ENCODE assay signal across 11 cellular contexts in genomic region chr2:55838653-55839052, GRCh38.
DNase-seq lines count a peak whose midpoint lies in the region; ATAC-seq and TF ChIP-seq lines count a peak whose summit lies in the region.
"Had no signal": no experiment of that assay in that cellular context is flagged by ENCODE, and none has a peak within 500 bp of the region (broad histone marks: within the 10 kb centered on the region; RNA-seq: fewer than 3 reads in every experiment).

No MANE protein-coding gene starts in this region.

- no peak overlapping the region for H3K4me3 ChIP-seq in HUES48 (ENCODE audit: low read depth, low read length)
- no peak overlapping the region for H3K4me3 ChIP-seq in Panc1 (ENCODE audit: low read depth in 2 of 2, low read length in 2 of 2)
- H3K4me3 ChIP-seq in gastrocnemius medialis: no peak overlapping the region
- H3K4me3 ChIP-seq: neural progenitor cell had no signal

- no peak for TF ChIP-seq POLR2A in gastrocnemius medialis (IDR thresholded peaks at IDR 0.05)

- in situ Hi-C loops in Panc1 (cut with HindIII; ENCODE audit: low pct_unique_long_range_greater_than_20kb, low sequenced_read_pairs) (no loop called here), gastrocnemius medialis (cut with MboI; ENCODE audit: low sequenced_read_pairs in 4 of 4) (no loop called here)

- BruUV-seq in Panc1 (replicated peaks; lab: Mats Ljungman, UMichigan): no TSS peak

- DNase-seq in Panc1 (ENCODE audit: low read depth, low spot score) (no peak), left lobe of liver (ENCODE audit: low spot score) (no peak), gastrocnemius medialis (no peak), NCI-H82 (lab: John Stamatoyannopoulos, UW) (no peak), ecto neural progenitor cell (ENCODE audit: low spot score) (no peak)
- DNase-seq: NCI-H2227 treated with DMSO at 0.1 percent for 48 hours had no signal

- no peaks in the 10 kb centered on the region for H3K9me3 ChIP-seq in HUES48 (ENCODE audit: control insufficient read depth, insufficient read depth, low read length)
- H3K9me3 ChIP-seq in Panc1 (ENCODE audit: control insufficient read depth, insufficient read depth, low read depth, low read length): no peaks in the 10 kb centered on the region
- no peaks in the 10 kb centered on the region for H3K9me3 ChIP-seq in gastrocnemius medialis

- POLR2A ChIA-PET in Panc1 (lab: Charles Lee): no interaction called here

- intact Hi-C loops in Panc1 (cut with micrococcal nuclease; ENCODE audit: unreplicated experiment) (no loop called here), gastrocnemius medialis (cut with DNase I; ENCODE audit: low total_unique reads) (no loop called here)

- CTCF ChIA-PET in Panc1 (lab: Charles Lee): no interaction called here

- TF ChIP-seq CTCF in 22Rv1 (IDR thresholded peaks at IDR 0.05): no peak
- no peak for TF ChIP-seq CTCF in Panc1 (IDR thresholded peaks at IDR 0.05)
- no peak for TF ChIP-seq CTCF in gastrocnemius medialis (IDR thresholded peaks at IDR 0.05 in 4 of 5, conservative IDR thresholded peaks at IDR 0.05 in 1 of 5)

- H3K27me3 ChIP-seq in HUES48 (ENCODE audit: control insufficient read depth, insufficient read depth, low read length) (no peaks in the 10 kb centered on the region), Panc1 (ENCODE audit: control insufficient read depth, insufficient read depth, low read length) (no peaks in the 10 kb centered on the region), gastrocnemius medialis (no peaks in the 10 kb centered on the region)
- H3K27me3 ChIP-seq: neural progenitor cell had no signal

- peak overlapping the region; percentile 49 for H3K27ac ChIP-seq in 22Rv1
- peak overlapping the region; percentile 10 for H3K27ac ChIP-seq in HUES48 (ENCODE audit: low read depth, low read length)
- H3K27ac ChIP-seq in Panc1 (ENCODE audit: low read length): peak overlapping the region; percentile 62; the same call in 1 of the 2 replicates
- no peak overlapping the region for H3K27ac ChIP-seq in gastrocnemius medialis
- H3K27ac ChIP-seq: neural progenitor cell had no signal

- H3K4me1 ChIP-seq in HUES48 (ENCODE audit: control insufficient read depth, insufficient read depth, low read length) (peaks cover 26% of the 10 kb centered on the region), Panc1 (ENCODE audit: control insufficient read depth, insufficient read depth, low read length) (peaks cover 19% of the 10 kb centered on the region), gastrocnemius medialis (peaks cover 0 to 9% of the 10 kb centered on the region in 2 donors)

- no peak for ATAC-seq in Panc1
- peak; percentile 9 for ATAC-seq in left lobe of liver
- ATAC-seq in GM19455 (IDR thresholded peaks at IDR 0.05; ENCODE audit: unreplicated experiment): no peak
- ATAC-seq in gastrocnemius medialis: no peak
- ATAC-seq: activated CD4-positive, CD25-positive, alpha-beta regulatory T cell treated with anti-CD3 and anti-CD28 coated beads, Interleukin-2, amount 50 U/mL, for 24 hours had no signal

- H3K36me3 ChIP-seq in HUES48 (ENCODE audit: control insufficient read depth, insufficient read depth, low read length) (no peaks in the 10 kb centered on the region), Panc1 (ENCODE audit: control insufficient read depth, insufficient read depth, low read length) (no peaks in the 10 kb centered on the region), gastrocnemius medialis (no peaks in the 10 kb centered on the region)
- H3K36me3 ChIP-seq: neural progenitor cell had no signal

- H3K9ac ChIP-seq in HUES48 (ENCODE audit: low read depth, low read length): no peak overlapping the region
- H3K9ac ChIP-seq: neural progenitor cell had no signal

Comparison
In these comparisons a context has a peak if more than half of its experiments do, and no peak if none do; other contexts are left out.
1. H3K27ac ChIP-seq: peak in 22Rv1 (single experiment), HUES48 (single experiment) and Panc1 (single experiment); none in gastrocnemius medialis (0 of 4).